29 cellular contexts compared by ENCODE assay signal in the genomic region with DNA sequence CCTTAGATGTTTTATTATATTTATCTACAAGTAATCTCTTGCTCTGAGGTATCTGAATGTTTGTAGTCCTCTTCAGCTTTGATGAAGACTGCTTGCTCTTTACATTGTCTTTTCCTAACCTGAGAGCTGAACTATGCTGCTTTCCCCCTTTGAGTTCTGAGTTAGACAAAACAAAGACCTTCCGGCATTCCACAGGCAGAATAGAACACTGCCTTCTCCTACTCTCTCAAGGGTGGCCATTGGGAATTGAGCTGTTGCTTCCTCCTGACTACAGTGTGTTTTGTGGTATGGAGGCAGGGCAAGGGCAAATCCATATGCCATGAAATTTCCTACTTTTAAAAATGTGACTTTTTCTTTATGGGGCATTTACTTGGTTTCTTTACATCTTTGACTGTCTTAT.
"Had no signal": no experiment of that assay in that cellular context is flagged by ENCODE, and none has a peak within 500 bp of the region (broad histone marks: within the 10 kb centered on the region; RNA-seq: fewer than 3 reads in every experiment).

No MANE protein-coding gene starts in this region.

- H3K36me3 ChIP-seq: gastroesophageal sphincter, heart left ventricle, ovary, sigmoid colon, thoracic aorta, tibial nerve, upper lobe of right lung, uterus had no signal

- H3K9me3 Mint-ChIP-seq: memory B cell; nephron; stimulated activated memory B cell treated with anti-CD40 and anti-IgM and Interleukin-4, amounts not matched to agents 10 μg/mL and 1 μg/mL and 100 μg/mL, for 72 hours had no signal

- ATAC-seq: esophagus mucosa; gastroesophageal sphincter; heart left ventricle; left lobe of liver; naive thymus-derived CD4-positive, alpha-beta T cell; psoas muscle; right cardiac atrium; stimulated activated memory B cell treated with anti-CD40 and anti-IgM and Interleukin-4, amounts not matched to agents 10 μg/mL and 1 μg/mL and 100 μg/mL, for 72 hours; stimulated activated naive CD8-positive, alpha-beta T cell treated with anti-CD3 and anti-CD28 coated beads, Interleukin-15, Interleukin-2, amounts not matched to agents 100 U/mL and 50 U/mL, for 24 hours; upper lobe of right lung had no signal

- H3K4me1 Mint-ChIP-seq: memory B cell; mesothelial cell of epicardium; naive thymus-derived CD4-positive, alpha-beta T cell; nephron; stimulated activated memory B cell treated with anti-CD40 and anti-IgM and Interleukin-4, amounts not matched to agents 10 μg/mL and 1 μg/mL and 100 μg/mL, for 72 hours had no signal

- H3K27ac Mint-ChIP-seq: memory B cell; mesothelial cell of epicardium; naive thymus-derived CD4-positive, alpha-beta T cell; nephron; stimulated activated memory B cell treated with anti-CD40 and anti-IgM and Interleukin-4, amounts not matched to agents 10 μg/mL and 1 μg/mL and 100 μg/mL, for 72 hours had no signal

- H3K27me3 Mint-ChIP-seq: memory B cell; naive thymus-derived CD4-positive, alpha-beta T cell; stimulated activated memory B cell treated with anti-CD40 and anti-IgM and Interleukin-4, amounts not matched to agents 10 μg/mL and 1 μg/mL and 100 μg/mL, for 72 hours had no signal

- DNase-seq: dorsolateral prefrontal cortex; effector CD4-positive, alpha-beta T cell; foreskin fibroblast; heart left ventricle; hippocampal formation; kidney; naive thymus-derived CD4-positive, alpha-beta T cell; occipital lobe; ovary; posterior cingulate gyrus; psoas muscle; right cardiac atrium; sigmoid colon; stimulated activated CD4-positive, alpha-beta T cell treated with anti-CD3 and anti-CD28 coated beads, Interleukin-4, amount 100 ng/mL, for 4 hours; stimulated activated naive CD8-positive, alpha-beta T cell treated with anti-CD3 and anti-CD28 coated beads, Interleukin-15, Interleukin-2, amounts not matched to agents 100 U/mL and 50 U/mL, for 24 hours; substantia nigra; upper lobe of right lung; uterus had no signal

- H3K4me3 ChIP-seq: dorsolateral prefrontal cortex, gastroesophageal sphincter, heart left ventricle, lung, ovary, psoas muscle, sigmoid colon, thoracic aorta, tibial nerve, upper lobe of right lung, uterus had no signal

- H3K36me3 Mint-ChIP-seq: memory B cell; naive thymus-derived CD4-positive, alpha-beta T cell; stimulated activated memory B cell treated with anti-CD40 and anti-IgM and Interleukin-4, amounts not matched to agents 10 μg/mL and 1 μg/mL and 100 μg/mL, for 72 hours had no signal

- H3K27ac ChIP-seq: dorsolateral prefrontal cortex, epithelial cell of prostate, gastroesophageal sphincter, heart left ventricle, ovary, psoas muscle, sigmoid colon, thoracic aorta, tibial nerve, upper lobe of right lung, uterus had no signal

- H3K4me3 Mint-ChIP-seq: memory B cell; mesothelial cell of epicardium; naive thymus-derived CD4-positive, alpha-beta T cell; nephron; stimulated activated memory B cell treated with anti-CD40 and anti-IgM and Interleukin-4, amounts not matched to agents 10 μg/mL and 1 μg/mL and 100 μg/mL, for 72 hours had no signal

- H3K4me1 ChIP-seq: gastroesophageal sphincter, heart left ventricle, psoas muscle, sigmoid colon, tibial nerve, upper lobe of right lung, uterus had no signal

- H3K9me3 ChIP-seq: gastroesophageal sphincter, heart left ventricle, ovary, sigmoid colon, thoracic aorta, tibial nerve, upper lobe of right lung, uterus had no signal

- H3K27me3 ChIP-seq: gastroesophageal sphincter, heart left ventricle, ovary, sigmoid colon, tibial nerve, upper lobe of right lung, uterus had no signal
